1 cellular context compared by ENCODE assay signal in genomic region chr6:163432300-163432699, GRCh38.
TF ChIP-seq lines count a peak whose summit lies in the region.

No MANE protein-coding gene starts in this region.

TF ChIP-seq in H1, 55 proteins besides CTCF, POLR2A, EP300 and RAD21:
- no peak for TF ChIP-seq SUZ12 (IDR thresholded peaks at IDR 0.05; ENCODE audit: low read length)
- TF ChIP-seq CEBPB (IDR thresholded peaks at IDR 0.05; ENCODE audit: low read depth, low read length) = no peak
- no peak for TF ChIP-seq TAF1 (IDR thresholded peaks at IDR 0.05; ENCODE audit: low read depth, low read length)
- TF ChIP-seq RNF2 (IDR thresholded peaks at IDR 0.05; ENCODE audit: borderline replicate concordance, low read depth, low read length, missing control alignments, poor library complexity, severe bottlenecking) = no peak
- TF ChIP-seq USF2 (IDR thresholded peaks at IDR 0.05; ENCODE audit: low read length) = no peak
- no peak for TF ChIP-seq POU5F1 (IDR thresholded peaks at IDR 0.05; ENCODE audit: low read depth, low read length)
- TF ChIP-seq GTF2F1 (IDR thresholded peaks at IDR 0.05; ENCODE audit: borderline replicate concordance, low read depth, low read length) = no peak
- no peak for TF ChIP-seq SRF (IDR thresholded peaks at IDR 0.05; ENCODE audit: low read depth, low read length)
- no peak for TF ChIP-seq JUN (IDR thresholded peaks at IDR 0.05; ENCODE audit: low read depth, low read length)
- TF ChIP-seq NRF1 (IDR thresholded peaks at IDR 0.05; ENCODE audit: low read depth, low read length) = no peak
